8 cellular contexts compared by ENCODE assay signal in the genomic region with DNA sequence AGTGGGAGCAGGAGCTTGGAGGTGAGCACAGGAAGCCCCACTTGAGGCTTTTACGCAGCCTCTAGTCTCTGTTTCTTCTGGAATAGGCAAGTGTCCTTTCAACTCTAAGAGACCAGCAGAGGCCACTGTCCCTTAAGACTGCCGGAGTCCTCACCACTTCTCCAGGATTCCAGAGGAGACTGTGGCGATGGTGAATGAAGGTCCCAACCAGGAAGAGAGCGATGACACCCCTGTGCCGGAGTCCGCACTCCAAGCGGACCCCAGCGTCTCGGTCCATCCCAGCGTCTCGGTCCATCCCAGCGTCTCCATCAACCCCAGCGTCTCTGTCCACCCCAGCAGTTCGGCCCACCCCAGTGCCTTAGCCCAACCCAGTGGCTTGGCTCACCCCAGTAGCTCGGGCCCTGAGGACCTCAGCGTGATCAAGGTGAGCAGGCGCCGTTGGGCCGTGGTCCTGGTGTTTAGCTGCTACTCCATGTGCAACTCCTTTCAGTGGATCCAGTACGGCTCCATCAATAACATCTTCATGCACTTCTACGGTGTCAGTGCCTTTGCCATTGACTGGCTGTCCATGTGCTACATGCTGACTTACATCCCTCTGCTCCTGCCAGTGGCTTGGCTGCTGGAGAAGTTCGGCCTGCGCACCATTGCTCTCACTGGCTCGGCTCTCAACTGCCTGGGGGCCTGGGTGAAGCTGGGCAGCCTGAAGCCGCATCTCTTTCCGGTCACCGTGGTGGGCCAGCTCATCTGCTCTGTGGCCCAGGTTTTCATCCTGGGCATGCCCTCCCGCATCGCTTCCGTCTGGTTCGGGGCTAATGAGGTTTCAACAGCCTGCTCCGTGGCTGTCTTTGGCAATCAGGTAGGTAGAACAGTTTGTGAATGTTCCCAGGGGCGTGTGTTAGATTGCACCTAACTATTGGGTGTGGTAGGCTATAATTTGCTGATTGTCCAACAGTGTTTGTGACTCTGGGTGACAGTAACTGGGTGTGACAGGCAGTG. TPM values are rescaled to one million over a fixed set of nuclear protein-coding genes. Genes with fewer than 3 reads are reported as not detected.
DNase-seq lines count a peak whose midpoint lies in the region; ATAC-seq and TF ChIP-seq lines count a peak whose summit lies in the region.

No MANE protein-coding gene starts in this region.

- H3K9me3 ChIP-seq in Peyer's patch (no peaks in the 10 kb centered on the region), esophagus muscularis mucosa (no peaks in the 10 kb centered on the region)

- POLR2A ChIA-PET in MCF 10A (lab: Yijun Ruan, JAX) = interaction anchor here (1.3 to 6.0 kb wide), 2 partner anchors 45 to 74 kb away, joined by 3 to 230 read pairs; partner anchors contain the start of genes ERG28 and TTLL5
- POLR2A ChIA-PET in naive thymus-derived CD8-positive, alpha-beta T cell (lab: Charles Lee) = interaction anchor here (0.6 to 4.6 kb wide), 2 partner anchors 73 to 76 kb away, joined by 3 to 17 read pairs; no protein-coding TSS in a partner anchor

- BruUV-seq in MCF 10A (replicated peaks; lab: Mats Ljungman, UMichigan) = no TSS peak

- peak overlapping the region; percentile 31 to 87 (median 72) for H3K4me3 ChIP-seq in Peyer's patch
- H3K4me3 ChIP-seq in esophagus muscularis mucosa = peak overlapping the region; percentile 63 to 69 (median 64)

- no peaks in the 10 kb centered on the region for H3K9me3 Mint-ChIP-seq in MCF 10A (ENCODE audit: unreplicated experiment)
- no peaks in the 10 kb centered on the region for H3K9me3 Mint-ChIP-seq in naive thymus-derived CD8-positive, alpha-beta T cell

- no peak for TF ChIP-seq CTCF in MCF 10A (IDR thresholded peaks at IDR 0.05; ENCODE audit: unreplicated experiment)
- peak in 3 of 6 experiments; percentile 41 to 46 (median 45) for TF ChIP-seq CTCF in Peyer's patch (IDR thresholded peaks at IDR 0.05)
- peak; percentile 22 to 45 (median 41) for TF ChIP-seq CTCF in esophagus muscularis mucosa (IDR thresholded peaks at IDR 0.05)

- TF ChIP-seq EP300 in esophagus muscularis mucosa (IDR thresholded peaks at IDR 0.05) = no peak

- H3K4me1 ChIP-seq in Peyer's patch (peaks cover 0 to 9% (median 0%) of the 10 kb centered on the region in 4 donors), esophagus muscularis mucosa (peaks cover 17 to 42% (median 28%) of the 10 kb centered on the region in 4 donors)

- intact Hi-C loops in MCF 10A (cut with micrococcal nuclease) = loop anchor here (1.0 to 5.0 kb wide), 3 partner anchors 71 to 403 kb away; partner anchors contain the start of gene TGFB3
- intact Hi-C loops in esophagus muscularis mucosa (cut with DNase I) = loop anchor here (1.0 kb wide), 1 partner anchor 73 kb away; no protein-coding TSS in a partner anchor

- DNase-seq in T47D (ENCODE audit: low read depth in 1 of 2, low spot score in 1 of 2) = peak; percentile 75 to 88
- no peak for DNase-seq in MCF 10A (ENCODE audit: unreplicated experiment)
- peak in 2 of 3 donors; percentile 78 to 80 for DNase-seq in Peyer's patch
- DNase-seq in esophagus muscularis mucosa (ENCODE audit: extremely low spot score) = no peak
- DNase-seq in naive thymus-derived CD8-positive, alpha-beta T cell = no peak
- DNase-seq in caudate nucleus (lab: John Stamatoyannopoulos, UW) = no peak

- no peak overlapping the region for H3K4me3 Mint-ChIP-seq in MCF 10A (ENCODE audit: unreplicated experiment)
- H3K4me3 Mint-ChIP-seq in naive thymus-derived CD8-positive, alpha-beta T cell = peak overlapping the region in 8 of 10 donors; percentile 87 to 96 (median 94)

- no peaks in the 10 kb centered on the region for H3K4me1 Mint-ChIP-seq in MCF 10A (ENCODE audit: insufficient read depth, unreplicated experiment)
- H3K4me1 Mint-ChIP-seq in naive thymus-derived CD8-positive, alpha-beta T cell = peaks cover 8 to 22% (median 12%) of the 10 kb centered on the region in 4 donors

- H3K36me3 Mint-ChIP-seq in MCF 10A (ENCODE audit: insufficient read depth, unreplicated experiment) = no peaks in the 10 kb centered on the region
- H3K36me3 Mint-ChIP-seq in naive thymus-derived CD8-positive, alpha-beta T cell = no peaks in the 10 kb centered on the region

- no peaks in the 10 kb centered on the region for H3K36me3 ChIP-seq in Peyer's patch
- no peaks in the 10 kb centered on the region for H3K36me3 ChIP-seq in esophagus muscularis mucosa

- CTCF ChIA-PET in MCF 10A (lab: Yijun Ruan, JAX) = interaction anchor here (0.6 to 13.4 kb wide), 5 partner anchors 17 to 616 kb away, joined by 3 to 470 read pairs (median 12); partner anchors contain the start of genes ERG28 and TTLL5

- in situ Hi-C loops in T47D (cut with HindIII; ENCODE audit: low pct_unique_long_range_greater_than_20kb, low sequenced_read_pairs) = no loop called here

- H3K27me3 ChIP-seq in Peyer's patch (no peaks in the 10 kb centered on the region), esophagus muscularis mucosa (no peaks in the 10 kb centered on the region)

- H3K27ac ChIP-seq in Peyer's patch = peak overlapping the region; percentile 73 to 90 (median 82)
- H3K27ac ChIP-seq in esophagus muscularis mucosa (replicated peaks in 1 of 4) = peak overlapping the region; percentile 82 to 91 (median 84)
- H3K27ac ChIP-seq in caudate nucleus (ENCODE audit: low read depth, low read length) = no peak overlapping the region

- ATAC-seq in naive thymus-derived CD8-positive, alpha-beta T cell = peak in 1 of 2 donors; percentile 13
- ATAC-seq in HG02852 (IDR thresholded peaks at IDR 0.05; ENCODE audit: unreplicated experiment) (no peak), GM19467 (IDR thresholded peaks at IDR 0.05; ENCODE audit: unreplicated experiment) (no peak)

- H3K27ac Mint-ChIP-seq in MCF 10A (ENCODE audit: low read depth, unreplicated experiment) = no peak overlapping the region
- H3K27ac Mint-ChIP-seq in naive thymus-derived CD8-positive, alpha-beta T cell = peak overlapping the region in 5 of 10 donors; percentile 3 to 72 (median 47)

- peak; percentile 92 to 93 for TF ChIP-seq POLR2A in Peyer's patch (IDR thresholded peaks at IDR 0.05)
- no peak for TF ChIP-seq POLR2A in esophagus muscularis mucosa (IDR thresholded peaks at IDR 0.05; ENCODE audit: low read depth)

- H3K27me3 Mint-ChIP-seq in MCF 10A (ENCODE audit: insufficient read depth, unreplicated experiment) = peaks cover 5% of the 10 kb centered on the region
- no peaks in the 10 kb centered on the region for H3K27me3 Mint-ChIP-seq in naive thymus-derived CD8-positive, alpha-beta T cell

- WGBS in esophagus muscularis mucosa = 60% methylated on average over 19 of the region's 33 CpGs

RNA-seq across cellular contexts. Expression of gene FLVCR2, which starts 0.7 kb away (rescaled TPM):
- total RNA-seq in MCF 10A (2022) (3.2 and 4.2 TPM in 2 replicates), Peyer's patch (100 to 1,000 TPM in 2 of 4 donors, 10 to 100 TPM in 2; 14.9 to 130 (median 98.8) TPM), esophagus muscularis mucosa (1 to 10 TPM; 2.5 to 7.5 (median 4.6) TPM)
- total RNA-seq in naive thymus-derived CD8-positive, alpha-beta T cell = 1 to 10 TPM; 2.1 to 3.8 TPM
- polyA plus RNA-seq in naive thymus-derived CD8-positive, alpha-beta T cell = 1 to 10 TPM in 1 of 3 donors, under 1 TPM in 1, not detected in 1; 0.80 to 1.4 TPM

RNA-seq across cellular contexts. Expression of gene BATF, which starts 56.8 kb away (rescaled TPM):
- total RNA-seq in MCF 10A (2022) = not detected in 2 replicates
- 10 to 100 TPM in 1 of 4 donors, 1 to 10 TPM in 2, not detected in 1; 3.1 to 28.1 (median 5.9) TPM for total RNA-seq in Peyer's patch
- total RNA-seq in esophagus muscularis mucosa = 10 to 100 TPM in 1 of 4 donors, 1 to 10 TPM in 3; 1.7 to 37.3 (median 4.4) TPM
- total RNA-seq in naive thymus-derived CD8-positive, alpha-beta T cell = 1 to 10 TPM; 5.5 to 5.7 TPM
- 10 to 100 TPM; 22.7 to 32.2 (median 26.1) TPM for polyA plus RNA-seq in naive thymus-derived CD8-positive, alpha-beta T cell

Comparison
In these comparisons a context has a peak if more than half of its experiments do, and no peak if none do; other contexts are left out.
1. DNase-seq: peak in T47D (2 of 2) and Peyer's patch (2 of 3); none in MCF 10A (single experiment), esophagus muscularis mucosa (single experiment), naive thymus-derived CD8-positive, alpha-beta T cell (0 of 10) and caudate nucleus (0 of 61).